In genomic region chrX:153598541-153599191, GRCh38 we compare ENCODE assay signal across 8 cellular contexts. TPM values are rescaled to one million over a fixed set of nuclear protein-coding genes. Genes with fewer than 3 reads are reported as not detected.
DNase-seq lines count a peak whose midpoint lies in the region; ATAC-seq, FAIRE-seq and TF ChIP-seq lines count a peak whose summit lies in the region.

CCNQ (minus strand) TSS chrX:153599139; CDS start chrX:153599073, 66 bp downstream.

- no peaks in the 10 kb centered on the region; the same call in 1 of the 2 replicates for H3K36me3 ChIP-seq in PC-3 (ENCODE audit: low read depth, low read length)
- H3K36me3 ChIP-seq in K562 (ENCODE audit: control insufficient read depth, insufficient read depth, low read length) = peaks cover 20% of the 10 kb centered on the region; the same call in 2 of the 3 replicates
- H3K36me3 ChIP-seq in smooth muscle cell (ENCODE audit: low read depth) = no peaks in the 10 kb centered on the region

- H3K4me1 ChIP-seq in PC-3 (ENCODE audit: insufficient read depth, low read length) = peaks cover 6% of the 10 kb centered on the region; the same call in 1 of the 2 replicates
- peaks cover 8 to 22% of the 10 kb centered on the region in 2 experiments; a peak in 4 of 5 replicates for H3K4me1 ChIP-seq in K562 (replicated peaks in 1 of 2; ENCODE audit: control insufficient read depth in 2 of 2, insufficient read depth in 2 of 2, low read length in 2 of 2)
- no peaks in the 10 kb centered on the region for H3K4me1 ChIP-seq in smooth muscle cell (ENCODE audit: low read depth)

- intact Hi-C loops in PC-3 (cut with micrococcal nuclease) = no loop called here
- intact Hi-C loops in K562 (cut with micrococcal nuclease) = no loop called here

- no peaks in the 10 kb centered on the region for H3K9me3 ChIP-seq in PC-3 (ENCODE audit: low read length)
- no peaks in the 10 kb centered on the region for H3K9me3 ChIP-seq in K562 (replicated peaks; ENCODE audit: control insufficient read depth, insufficient read depth, low read depth, low read length)
- H3K9me3 ChIP-seq in smooth muscle cell (replicated peaks; ENCODE audit: low read depth) = no peaks in the 10 kb centered on the region

- H3K9ac ChIP-seq in PC-3 (ENCODE audit: low read length) (peak within 1 kb of the TSS; percentile 84), K562 (ENCODE audit: insufficient read depth in 1 of 2, low read depth in 2 of 2, low read length in 2 of 2) (peak within 1 kb of the TSS; percentile 74 to 94), smooth muscle cell (ENCODE audit: low read depth) (peak within 1 kb of the TSS; percentile 54)

- H2AFZ ChIP-seq in PC-3 (ENCODE audit: low read length) = peak within 1 kb of the TSS; percentile 95
- peak within 1 kb of the TSS; percentile 97 for H2AFZ ChIP-seq in K562 (ENCODE audit: low read depth, low read length)
- H2AFZ ChIP-seq in smooth muscle cell (ENCODE audit: low read depth) = peak within 1 kb of the TSS; percentile 72

- H3K4me2 ChIP-seq in PC-3 (ENCODE audit: low read length) (peak within 1 kb of the TSS; percentile 96), K562 (ENCODE audit: insufficient read depth, low read length) (peak within 1 kb of the TSS; percentile 90), smooth muscle cell (peak within 1 kb of the TSS; percentile 83)

- no peak for TF ChIP-seq POLR2A in K562 (conservative IDR thresholded peaks at IDR 0.05)

- POLR2A ChIA-PET in PC-3 (lab: Charles Lee; ENCODE audit: unreplicated experiment) (no interaction called here), K562 (lab: Yijun Ruan, JAX) (interaction anchor here (0.6 to 1.9 kb wide), 3 partner anchors 10 to 657 kb away, joined by 3 to 12 read pairs (median 6); no protein-coding TSS in a partner anchor)

- no peaks in the 10 kb centered on the region for H3K36me3 Mint-ChIP-seq in immature natural killer cell

- peaks cover 0 to 12% (median 2%) of the 10 kb centered on the region in 3 donors for H3K27me3 Mint-ChIP-seq in immature natural killer cell (ENCODE audit: low read depth in 3 of 3)

- CTCF ChIA-PET in PC-3 (lab: Charles Lee) (interaction anchor here (1.3 kb wide), 1 partner anchor 69 kb away, joined by 5 read pairs; no protein-coding TSS in a partner anchor), K562 (lab: Yijun Ruan, JAX; ENCODE audit: low intra/inter-chr PET ratio) (no interaction called here)

- in situ Hi-C loops in ACHN (cut with HindIII; ENCODE audit: low pct_ligation_motif_present, low pct_unique_long_range_greater_than_20kb, low sequenced_read_pairs) = no loop called here
- in situ Hi-C loops in K562 (cut with MboI) = no loop called here

- peaks cover 33% of the 10 kb centered on the region for H3K79me2 ChIP-seq in PC-3 (ENCODE audit: low read length)
- peaks cover 22% of the 10 kb centered on the region; the same call in 2 of the 3 replicates for H3K79me2 ChIP-seq in K562 (ENCODE audit: control insufficient read depth, insufficient read depth, low read length)
- no peaks in the 10 kb centered on the region for H3K79me2 ChIP-seq in smooth muscle cell (ENCODE audit: low read depth)

- ATAC-seq in GM18873 (IDR thresholded peaks at IDR 0.05; ENCODE audit: low FRiP score, unreplicated experiment) (peak; percentile 25), HG03064 (IDR thresholded peaks at IDR 0.05; ENCODE audit: low read depth, unreplicated experiment) (peak; percentile 47), PC-3 (peak; percentile 66), K562 (peak; percentile 79)

- peak within 1 kb of the TSS; percentile 83 to 84 (median 84) for H3K4me3 Mint-ChIP-seq in immature natural killer cell

- H3F3A ChIP-seq in PC-3 (ENCODE audit: low read length, unreplicated experiment) (no peaks in the 10 kb centered on the region), smooth muscle cell (ENCODE audit: low read depth) (no peaks in the 10 kb centered on the region)

- H3K4me3 ChIP-seq in PC-3 (ENCODE audit: low read length) (peak within 1 kb of the TSS; percentile 89), K562 (peak within 1 kb of the TSS; percentile 75), smooth muscle cell (peak within 1 kb of the TSS; percentile 67)

- WGBS in K562 (ENCODE audit: insufficient coverage, low coverage, missing lambda C conversion rate) = 2% methylated on average over 22 of the region's 79 CpGs
- WGBS in smooth muscle cell (ENCODE audit: low lambda C conversion rate) = 47% methylated on average over 48 of the region's 79 CpGs

- H3K9me2 ChIP-seq in PC-3 (replicated peaks; ENCODE audit: low read length) = no peaks in the 10 kb centered on the region

- H3K27ac ChIP-seq in PC-3 (ENCODE audit: low read length) (no peak within 1 kb of the TSS), K562 (ENCODE audit: extremely low read depth, low read depth, low read length) (peak within 1 kb of the TSS; percentile 62), smooth muscle cell (ENCODE audit: low read depth) (no peak within 1 kb of the TSS)

- DNase-seq in ACHN (peak; percentile 5), PC-3 (peak; percentile 15), K562 (ENCODE audit: extremely low read depth in 1 of 4, low spot score in 3 of 4) (peak; percentile 25 to 46 (median 34)), immature natural killer cell (no peak), smooth muscle cell (lab: John Stamatoyannopoulos, UW; ENCODE audit: unreplicated experiment) (no peak), COR-L47 (lab: John Stamatoyannopoulos, UW) (no peak)

- BruUV-seq in PC-3 (replicated peaks; lab: Mats Ljungman, UMichigan) = no TSS peak
- BruUV-seq in K562 (replicated peaks; lab: Mats Ljungman, UMichigan) = no TSS peak

- no peaks in the 10 kb centered on the region for H3K27me3 ChIP-seq in PC-3 (ENCODE audit: low read length)
- H3K27me3 ChIP-seq in K562 (ENCODE audit: control insufficient read depth in 2 of 2, insufficient read depth in 2 of 2, low read length in 2 of 2) = 0 out of 5 replicates have a peak, but pooled peaks cover 0 to 9% of the 10 kb centered on the region in 2 experiments
- H3K27me3 ChIP-seq in smooth muscle cell (ENCODE audit: low read depth) = no peaks in the 10 kb centered on the region

- peak within 1 kb of the TSS in 5 of 6 donors; percentile 38 to 79 (median 59) for H3K27ac Mint-ChIP-seq in immature natural killer cell

- peaks cover 31 to 33% of the 10 kb centered on the region in 2 donors for H3K4me1 Mint-ChIP-seq in immature natural killer cell

- H4K20me1 ChIP-seq in PC-3 (ENCODE audit: low read length) = peaks cover 23% of the 10 kb centered on the region
- H4K20me1 ChIP-seq in K562 (replicated peaks; ENCODE audit: control insufficient read depth, insufficient read depth, low read length) = no peaks in the 10 kb centered on the region
- peaks cover 23% of the 10 kb centered on the region for H4K20me1 ChIP-seq in smooth muscle cell (ENCODE audit: low read depth)

- peaks cover 0 to 1% (median 0%) of the 10 kb centered on the region in 6 donors for H3K9me3 Mint-ChIP-seq in immature natural killer cell

- no peak for TF ChIP-seq EP300 in K562 (IDR thresholded peaks at IDR 0.05; ENCODE audit: low read length)

- TF ChIP-seq CTCF in PC-3 (conservative IDR thresholded peaks at IDR 0.05; ENCODE audit: low read depth, low read length) (no peak), K562 (IDR thresholded peaks at IDR 0.05 in 2 of 3, conservative IDR thresholded peaks at IDR 0.05 in 1 of 3; ENCODE audit: insufficient read depth in 2 of 3, low read depth in 1 of 3, low read length in 3 of 3) (no peak), smooth muscle cell (IDR thresholded peaks at IDR 0.05; ENCODE audit: borderline replicate concordance, insufficient read depth, poor library complexity, severe bottlenecking) (no peak)

- no peaks in the 10 kb centered on the region for H3K9me1 ChIP-seq in K562 (ENCODE audit: control insufficient read depth, insufficient read depth, low read length)

- no peak for FAIRE-seq in K562 (lab: Jason Lieb, UNC)

- no peak for TF ChIP-seq RAD21 in K562 (CRISPR knock-in tag; conservative IDR thresholded peaks at IDR 0.05 in 1 of 2, IDR thresholded peaks at IDR 0.05 in 1 of 2)

TF ChIP-seq in K562, 482 proteins besides CTCF, POLR2A, EP300 and RAD21 (continues in another document):
- no peak for TF ChIP-seq KLF16 (IDR thresholded peaks at IDR 0.05)
- peak; percentile 70 for TF ChIP-seq RBFOX2 (IDR thresholded peaks at IDR 0.05; ENCODE audit: low read depth, low read length)
- no peak for TF ChIP-seq ZNF507 (tag; conservative IDR thresholded peaks at IDR 0.05)
- peak; percentile 42; the same call in 1 of the 2 replicates for TF ChIP-seq GABPA (tag; conservative IDR thresholded peaks at IDR 0.05; ENCODE audit: low read depth)
- no peak for TF ChIP-seq PTRF (tag; IDR thresholded peaks at IDR 0.05)
- TF ChIP-seq NRF1 (conservative IDR thresholded peaks at IDR 0.05 in 1 of 2, IDR thresholded peaks at IDR 0.05 in 1 of 2) = peak; percentile 73 to 78

RNA-seq across cellular contexts. Expression of gene CCNQ, which starts in this region (rescaled TPM):
- 110 and 145 TPM in 2 replicates for total RNA-seq in PC-3 (2014; rRNA removed)
- 9.4 and 14.9 TPM in 2 replicates for total RNA-seq in K562 (2011; cell fraction: chromatin; rRNA removed; ENCODE audit: low replicate concordance)
- total RNA-seq in K562 (2011; cell fraction: nucleolus; rRNA removed) = 13.5 and 17.1 TPM in 2 replicates
- total RNA-seq in K562 (2011; cell fraction: nucleoplasm; rRNA removed) = 12.1 and 14.7 TPM in 2 replicates
- total RNA-seq in K562 (2014; rRNA removed) = 53.8 and 59.5 TPM in 2 replicates
- 11.6 and 12.8 TPM in 2 replicates for total RNA-seq in K562 (2014; rRNA removed; fragmentation: Illumina TruSeq; extraction: Trizol)
- total RNA-seq in K562 (2015; rRNA removed; fragmentation: Illumina TruSeq; extraction: Trizol) = 27.0 and 30.0 TPM in 2 replicates
- total RNA-seq in K562 (2021) = 25.3 and 28.5 TPM in 2 replicates
- polyA plus RNA-seq in K562 (2011; rRNA removed) = 25.3 and 32.9 TPM in 2 replicates
- 46.4 and 64.2 TPM in 2 replicates for polyA plus RNA-seq in K562 (2011; cell fraction: cytosol; rRNA removed)
- polyA plus RNA-seq in K562 (2011; cell fraction: nucleus; rRNA removed) = 20.0 and 22.0 TPM in 2 replicates
- polyA plus RNA-seq in K562 (2012) = 19.7 and 27.3 TPM in 2 replicates
- 18.0 and 18.2 TPM in 2 replicates for polyA plus RNA-seq in K562 (2014; fragmentation: Illumina TruSeq; extraction: Trizol)
- polyA plus RNA-seq in K562 (2014; fragmentation: Nextera tagmentation; extraction: Ambion mirVana) = 1 to 10 TPM in 1 of 2 experiments, under 1 TPM in 1; 0.92 to 1.6 TPM
- 35.9 and 47.3 TPM in 2 replicates for polyA plus RNA-seq in K562 (2014; rRNA removed)
- 10.7 and 11.7 TPM in 2 replicates for polyA minus RNA-seq in K562 (2011; rRNA and poly(A)+ RNA removed)
- polyA minus RNA-seq in K562 (2011; cell fraction: cytosol; rRNA and poly(A)+ RNA removed) = 12.9 and 16.4 TPM in 2 replicates
- 4.2 and 6.2 TPM in 2 replicates for polyA minus RNA-seq in K562 (2011; cell fraction: nucleus; rRNA and poly(A)+ RNA removed)
- polyA plus RNA-seq in immature natural killer cell = 10 to 100 TPM; 36.7 to 42.8 (median 38.4) TPM
- 9.4 and 17.9 TPM in 2 replicates for total RNA-seq in smooth muscle cell
- 23.0 and 27.3 TPM in 2 replicates for polyA plus RNA-seq in smooth muscle cell

Comparison
In these comparisons a context has a peak if more than half of its experiments do, and no peak if none do; other contexts are left out.
1. DNase-seq: peak in ACHN (single experiment), PC-3 (single experiment) and K562 (4 of 4); none in immature natural killer cell (0 of 3), smooth muscle cell (single experiment) and COR-L47 (single experiment).
2. ATAC-seq: peak in every context shown above with its lines; median percentile 79 in K562; 66 in PC-3; 47 in HG03064; 25 in GM18873.
3. Peak in every context shown above with its lines, with median percentiles within 50 percentile points of each other: H2AFZ ChIP-seq, H3K4me2 ChIP-seq, H3K4me3 ChIP-seq and H3K9ac ChIP-seq.